8 cellular contexts compared by ENCODE assay signal in genomic region chr12:56636675-56637540, GRCh38. TPM values are rescaled to one million over a fixed set of nuclear protein-coding genes. Genes with fewer than 3 reads are reported as not detected.
DNase-seq lines count a peak whose midpoint lies in the region; TF ChIP-seq lines count a peak whose summit lies in the region.

No MANE protein-coding gene starts in this region.

- peak overlapping the region; percentile 94 to 96 for H3K27ac ChIP-seq in SK-N-SH (ENCODE audit: low read depth in 2 of 2, low read length in 1 of 2)
- H3K27ac ChIP-seq in tibial artery = peak overlapping the region; percentile 88 to 92

- CTCF ChIA-PET in SK-N-SH (lab: Yijun Ruan, JAX) = interaction anchor here (0.6 to 3.7 kb wide), 53 partner anchors 8 to 570 kb away, joined by 3 to 54 read pairs (median 4); partner anchors contain the start of genes ATP5F1B, NACA, PRIM1 and RBMS2

- H3K27me3 ChIP-seq in SK-N-SH (ENCODE audit: insufficient read depth) (no peaks in the 10 kb centered on the region), tibial artery (no peaks in the 10 kb centered on the region)

- DNase-seq in HFF-Myc (ENCODE audit: extremely low read depth, low read depth) (peak; percentile 99), MV-4-11 (lab: John Stamatoyannopoulos, UW) (peak; percentile 99), SK-N-SH (peak; percentile 92), glutamatergic neuron (peak; percentile 99), osteocyte (ENCODE audit: extremely low spot score, unreplicated experiment) (peak; percentile 100), tibial artery (peak; percentile 100)

- peak; percentile 69 for TF ChIP-seq CTCF in HFF-Myc (IDR thresholded peaks at IDR 0.05; ENCODE audit: low read depth, low read length, missing control alignments)
- peak; percentile 75 for TF ChIP-seq CTCF in SK-N-SH (IDR thresholded peaks at IDR 0.05)
- TF ChIP-seq CTCF in glutamatergic neuron (IDR thresholded peaks at IDR 0.05; ENCODE audit: partially characterized antibody, unreplicated experiment) = peak; percentile 11
- peak; percentile 68 for TF ChIP-seq CTCF in osteocyte (IDR thresholded peaks at IDR 0.05)
- TF ChIP-seq CTCF in tibial artery (IDR thresholded peaks at IDR 0.05) = peak; percentile 42 to 50

- intact Hi-C loops in tibial artery (cut with DNase I; ENCODE audit: low total_unique reads) = loop anchor here (2.0 kb wide), 1 partner anchor 114 kb away; no protein-coding TSS in a partner anchor

- POLR2A ChIA-PET in SK-N-SH (lab: Yijun Ruan, JAX) = interaction anchor here (0.5 to 2.0 kb wide), 9 partner anchors 9 to 277 kb away, joined by 3 to 25 read pairs (median 4); partner anchors contain the start of genes ATP5F1B, NACA, PTGES3 and RBMS2

- peak overlapping the region; percentile 77 for H2AFZ ChIP-seq in SK-N-SH (ENCODE audit: low read depth)

- H3K4me1 Mint-ChIP-seq in activated naive CD8-positive, alpha-beta T cell (ENCODE audit: low read depth) = peaks cover 68% of the 10 kb centered on the region
- H3K4me1 Mint-ChIP-seq in glutamatergic neuron (ENCODE audit: low read depth, unreplicated experiment) = peaks cover 29% of the 10 kb centered on the region
- peaks cover 42% of the 10 kb centered on the region for H3K4me1 Mint-ChIP-seq in osteocyte (ENCODE audit: unreplicated experiment)

- H3K79me2 ChIP-seq in SK-N-SH (ENCODE audit: insufficient read depth) = peaks cover 45% of the 10 kb centered on the region

- H3K4me3 ChIP-seq in GM08714 (ENCODE audit: low read length) (peak overlapping the region; percentile 78; the same call in 1 of the 2 replicates), HFF-Myc (replicated peaks; ENCODE audit: low read depth, low read length) (peak overlapping the region; percentile 75), SK-N-SH (ENCODE audit: low read depth in 2 of 2, low read length in 1 of 2) (peak overlapping the region; percentile 90 to 95), tibial artery (peak overlapping the region; percentile 63 to 86)

- 2% methylated on average over 10 of the region's 12 CpGs for WGBS in SK-N-SH (ENCODE audit: low lambda C conversion rate)

- H3K9me2 ChIP-seq in SK-N-SH = no peaks in the 10 kb centered on the region

- peak overlapping the region; percentile 98 for H3K4me2 ChIP-seq in SK-N-SH

- H3K4me3 Mint-ChIP-seq in activated naive CD8-positive, alpha-beta T cell = peak overlapping the region; percentile 95
- H3K4me3 Mint-ChIP-seq in glutamatergic neuron (ENCODE audit: unreplicated experiment) (peak overlapping the region; percentile 94), osteocyte (ENCODE audit: unreplicated experiment) (peak overlapping the region; percentile 92)

- H3K4me1 ChIP-seq in SK-N-SH (ENCODE audit: control insufficient read depth in 1 of 2, insufficient read depth in 2 of 2, low read depth in 1 of 2, low read length in 1 of 2) (peaks cover 25 to 44% of the 10 kb centered on the region in 2 experiments), tibial artery (peaks cover 0 to 32% (median 30%) of the 10 kb centered on the region in 4 donors)

- H3K27ac Mint-ChIP-seq in activated naive CD8-positive, alpha-beta T cell = peak overlapping the region; percentile 95
- H3K27ac Mint-ChIP-seq in glutamatergic neuron (ENCODE audit: unreplicated experiment) = peak overlapping the region; percentile 97
- H3K27ac Mint-ChIP-seq in osteocyte (ENCODE audit: unreplicated experiment) = peak overlapping the region; percentile 98

- peaks cover 51% of the 10 kb centered on the region for H3F3A ChIP-seq in SK-N-SH (replicated peaks; ENCODE audit: insufficient read depth)

- TF ChIP-seq RAD21 in SK-N-SH (IDR thresholded peaks at IDR 0.05; ENCODE audit: low read length) = peak; percentile 80

- H3K27me3 Mint-ChIP-seq in activated naive CD8-positive, alpha-beta T cell = no peaks in the 10 kb centered on the region
- H3K27me3 Mint-ChIP-seq in glutamatergic neuron (ENCODE audit: unreplicated experiment) (peaks cover 25% of the 10 kb centered on the region), osteocyte (ENCODE audit: unreplicated experiment) (no peaks in the 10 kb centered on the region)

- peaks cover 18% of the 10 kb centered on the region for H4K20me1 ChIP-seq in SK-N-SH (ENCODE audit: insufficient read depth)

- H3K36me3 Mint-ChIP-seq in activated naive CD8-positive, alpha-beta T cell = peaks cover 6% of the 10 kb centered on the region
- H3K36me3 Mint-ChIP-seq in glutamatergic neuron (ENCODE audit: unreplicated experiment) (no peaks in the 10 kb centered on the region), osteocyte (ENCODE audit: unreplicated experiment) (peaks cover 31% of the 10 kb centered on the region)

- no peaks in the 10 kb centered on the region for H3K9me3 Mint-ChIP-seq in activated naive CD8-positive, alpha-beta T cell (ENCODE audit: low read depth)
- H3K9me3 Mint-ChIP-seq in glutamatergic neuron (ENCODE audit: unreplicated experiment) = peaks cover 10% of the 10 kb centered on the region
- H3K9me3 Mint-ChIP-seq in osteocyte (ENCODE audit: unreplicated experiment) = no peaks in the 10 kb centered on the region

- no peaks in the 10 kb centered on the region for H3K9me3 ChIP-seq in SK-N-SH
- H3K9me3 ChIP-seq in tibial artery = no peaks in the 10 kb centered on the region

- H3K36me3 ChIP-seq in SK-N-SH (replicated peaks in 1 of 2; ENCODE audit: control insufficient read depth in 1 of 2, insufficient read depth in 2 of 2, low read length in 1 of 2) (peaks cover 30 to 45% of the 10 kb centered on the region in 2 experiments), tibial artery (peaks cover 42 to 44% (median 43%) of the 10 kb centered on the region in 3 donors)

- H3K9ac ChIP-seq in SK-N-SH = peak overlapping the region; percentile 75

- 0 out of 4 replicates have a peak, but pooled peaks have one; percentile 19 to 20 for TF ChIP-seq EP300 in SK-N-SH (IDR thresholded peaks at IDR 0.05; ENCODE audit: borderline replicate concordance in 1 of 2, low read depth in 1 of 2, low read length in 1 of 2)

TF ChIP-seq in SK-N-SH, 30 proteins besides CTCF, POLR2A, EP300 and RAD21 (continues in another document):
- TF ChIP-seq TCF12 (IDR thresholded peaks at IDR 0.05) (peak; percentile 51), JUND (IDR thresholded peaks at IDR 0.05) (peak; percentile 26; the same call in 1 of the 2 replicates), TAF1 (IDR thresholded peaks at IDR 0.05; ENCODE audit: borderline replicate concordance, low read depth, low read length) (peak; percentile 59; the same call in 1 of the 2 replicates), NFIC (IDR thresholded peaks at IDR 0.05; ENCODE audit: borderline replicate concordance) (peak; percentile 98), ZBTB33 (IDR thresholded peaks at IDR 0.05; ENCODE audit: borderline replicate concordance, low read depth) (peak; percentile 58; the same call in 1 of the 2 replicates), EZH2phosphoT487 (IDR thresholded peaks at IDR 0.05; ENCODE audit: borderline replicate concordance, low read depth) (no peak), RFX5 (IDR thresholded peaks at IDR 0.05; ENCODE audit: low read length) (no peak; the same call in 1 of the 2 replicates), CHD2 (IDR thresholded peaks at IDR 0.05; ENCODE audit: low read length, partially characterized antibody) (peak; percentile 66), RXRA (IDR thresholded peaks at IDR 0.05; ENCODE audit: borderline replicate concordance, low read depth) (peak; percentile 54; the same call in 1 of the 2 replicates), GATA2 (CRISPR knock-in tag; IDR thresholded peaks at IDR 0.05) (no peak), MXI1 (IDR thresholded peaks at IDR 0.05; ENCODE audit: low read depth, low read length) (peak; percentile 51; the same call in 1 of the 2 replicates), POLR2AphosphoS5 (IDR thresholded peaks at IDR 0.05; ENCODE audit: low read depth, low read length) (peak; percentile 84; the same call in 1 of the 2 replicates), NRF1 (IDR thresholded peaks at IDR 0.05; ENCODE audit: low read depth, low read length) (no peak), SMC3 (IDR thresholded peaks at IDR 0.05; ENCODE audit: low read depth, low read length) (peak; percentile 69), GABPA (IDR thresholded peaks at IDR 0.05; ENCODE audit: low read depth) (peak; percentile 44; the same call in 1 of the 2 replicates), MEF2A (IDR thresholded peaks at IDR 0.05; ENCODE audit: borderline replicate concordance, low read depth) (no peak; the same call in 1 of the 2 replicates), TEAD4 (IDR thresholded peaks at IDR 0.05; ENCODE audit: borderline replicate concordance, insufficient read depth) (no peak), ELF1 (IDR thresholded peaks at IDR 0.05) (peak; percentile 54; the same call in 1 of the 2 replicates), YY1 (IDR thresholded peaks at IDR 0.05; ENCODE audit: low read depth) (0 out of 2 replicates have a peak, but pooled peaks have one; percentile 4)

RNA-seq across cellular contexts. Expression of gene BAZ2A, which starts 6.8 kb away (rescaled TPM):
- polyA plus RNA-seq in SK-N-SH (2012; rRNA removed) = 32.4 and 34.9 TPM in 2 replicates
- polyA plus RNA-seq in SK-N-SH (2012; cell fraction: cytosol; rRNA removed) = 17.7 and 22.0 TPM in 2 replicates
- polyA plus RNA-seq in SK-N-SH (2012; cell fraction: nucleus; rRNA removed) = 121 and 132 TPM in 2 replicates
- 196 TPM for total RNA-seq in glutamatergic neuron (ENCODE audit: unreplicated experiment)
- total RNA-seq in osteocyte = 83.1 and 91.6 TPM in 2 replicates

RNA-seq across cellular contexts. Expression of gene ATP5F1B, which starts 8.9 kb away (rescaled TPM):
- polyA plus RNA-seq in SK-N-SH (2012; rRNA removed) = 762 and 917 TPM in 2 replicates
- 791 and 824 TPM in 2 replicates for polyA plus RNA-seq in SK-N-SH (2012; cell fraction: cytosol; rRNA removed)
- 461 and 654 TPM in 2 replicates for polyA plus RNA-seq in SK-N-SH (2012; cell fraction: nucleus; rRNA removed)
- total RNA-seq in glutamatergic neuron (ENCODE audit: unreplicated experiment) (735 TPM), osteocyte (423 TPM in 2 replicates)

RNA-seq across cellular contexts. Expression of gene PTGES3, which starts 51.2 kb away (rescaled TPM):
- polyA plus RNA-seq in SK-N-SH (2012; rRNA removed) = 38.9 and 40.5 TPM in 2 replicates
- polyA plus RNA-seq in SK-N-SH (2012; cell fraction: cytosol; rRNA removed) = 65.3 and 83.2 TPM in 2 replicates
- 12.5 and 25.3 TPM in 2 replicates for polyA plus RNA-seq in SK-N-SH (2012; cell fraction: nucleus; rRNA removed)
- total RNA-seq in glutamatergic neuron (ENCODE audit: unreplicated experiment) = 180 TPM
- 136 and 140 TPM in 2 replicates for total RNA-seq in osteocyte

Comparison
In these comparisons a context has a peak if more than half of its experiments do, and no peak if none do; other contexts are left out.
1. Peak in every context shown above with its lines: DNase-seq, H3K4me3 ChIP-seq and H3K27ac ChIP-seq.
2. CTCF ChIP-seq: peak in every context shown above with its lines; median percentile 75 in SK-N-SH; 69 in HFF-Myc; 68 in osteocyte; 46 in tibial artery; 11 in glutamatergic neuron.